Comparison of ENCODE assay signal across 25 cellular contexts in genomic region chr7:108533712-108534111, GRCh38. TPM values are rescaled to one million over a fixed set of nuclear protein-coding genes. Genes with fewer than 3 reads are reported as not detected.
DNase-seq lines count a peak whose midpoint lies in the region; ATAC-seq, FAIRE-seq and TF ChIP-seq lines count a peak whose summit lies in the region.
"Had no signal": no experiment of that assay in that cellular context is flagged by ENCODE, and none has a peak within 500 bp of the region (broad histone marks: within the 10 kb centered on the region; RNA-seq: fewer than 3 reads in every experiment).

No MANE protein-coding gene starts in this region.

- POLR2A ChIA-PET in HepG2 (lab: Yijun Ruan, JAX) = no interaction called here

- no peaks in the 10 kb centered on the region for H3F3A ChIP-seq in SU-DHL-6 (ENCODE audit: insufficient read depth)

- no peak overlapping the region for H3K9ac ChIP-seq in HepG2 (ENCODE audit: insufficient read depth, low read depth, low read length)
- H3K9ac ChIP-seq in SU-DHL-6 (ENCODE audit: low read length) = no peak overlapping the region
- H3K9ac ChIP-seq: BLaER1 treated with 17β-estradiol and CSF1 and Interleukin-3, amounts not matched to agents 10 nM and 100 nM had no signal

- no peaks in the 10 kb centered on the region for H3K79me2 ChIP-seq in HepG2 (ENCODE audit: insufficient read depth, low read length)
- H3K79me2 ChIP-seq in SU-DHL-6 (ENCODE audit: insufficient read depth, low read length) = no peaks in the 10 kb centered on the region

- H3K4me3 Mint-ChIP-seq in osteocyte (ENCODE audit: unreplicated experiment) = no peak overlapping the region
- H3K4me3 Mint-ChIP-seq: B cell; CD4-positive, alpha-beta T cell; CD8-positive, alpha-beta T cell had no signal

- WGBS in HepG2 (ENCODE audit: low lambda C conversion rate) = 63% methylated on average over 3 of the region's 3 CpGs
- 91% methylated on average over 3 of the region's 3 CpGs for WGBS in right lobe of liver (ENCODE audit: insufficient coverage, low coverage, low lambda C conversion rate, missing lambda C conversion rate)

- H3K27me3 ChIP-seq in HepG2 (ENCODE audit: control insufficient read depth in 1 of 2, insufficient read depth in 2 of 2, low read length in 2 of 2) (no peaks in the 10 kb centered on the region; a peak in 1 of 5 replicates), right lobe of liver (no peaks in the 10 kb centered on the region), SU-DHL-6 (ENCODE audit: low read length) (no peaks in the 10 kb centered on the region)
- H3K27me3 ChIP-seq: BLaER1 treated with 17β-estradiol and CSF1 and Interleukin-3, amounts not matched to agents 10 nM and 100 nM had no signal

- H3K9me3 ChIP-seq in HepG2 (ENCODE audit: low read length) (no peaks in the 10 kb centered on the region), right lobe of liver (no peaks in the 10 kb centered on the region), SU-DHL-6 (ENCODE audit: insufficient read depth, low read length) (no peaks in the 10 kb centered on the region)
- H3K9me3 ChIP-seq: A549 had no signal

- no peaks in the 10 kb centered on the region for H3K36me3 Mint-ChIP-seq in osteocyte (ENCODE audit: unreplicated experiment)
- H3K36me3 Mint-ChIP-seq: CD8-positive, alpha-beta T cell had no signal

- H3K27ac Mint-ChIP-seq in osteocyte (ENCODE audit: unreplicated experiment) = no peak overlapping the region
- H3K27ac Mint-ChIP-seq: B cell; CD4-positive, alpha-beta T cell; CD8-positive, alpha-beta T cell had no signal

- no peak for TF ChIP-seq EP300 in HepG2 (IDR thresholded peaks at IDR 0.05; ENCODE audit: low read depth in 2 of 2, low read length in 2 of 2)
- no peak for TF ChIP-seq EP300 in HepG2 (CRISPR knock-in tag; IDR thresholded peaks at IDR 0.05; ENCODE audit: borderline replicate concordance)

- H3K36me3 ChIP-seq in HepG2 (replicated peaks in 1 of 2; ENCODE audit: control insufficient read depth in 1 of 2, insufficient read depth in 2 of 2, low read length in 2 of 2) (no peaks in the 10 kb centered on the region), right lobe of liver (no peaks in the 10 kb centered on the region), SU-DHL-6 (ENCODE audit: low read length) (no peaks in the 10 kb centered on the region)
- H3K36me3 ChIP-seq: BLaER1 treated with 17β-estradiol and CSF1 and Interleukin-3, amounts not matched to agents 10 nM and 100 nM had no signal

- no peak overlapping the region for H2AFZ ChIP-seq in HepG2 (ENCODE audit: low read length)
- H2AFZ ChIP-seq in SU-DHL-6 (ENCODE audit: low read depth, low read length, severe bottlenecking) = no peak overlapping the region

- H3K4me3 ChIP-seq in HepG2 (replicated peaks in 1 of 3; ENCODE audit: insufficient read depth in 1 of 3, low read depth in 2 of 3, low read length in 3 of 3) (no peak overlapping the region), right lobe of liver (no peak overlapping the region), SU-DHL-6 (ENCODE audit: insufficient read depth, low read length, poor library complexity, severe bottlenecking) (no peak overlapping the region)
- H3K4me3 ChIP-seq: A549; BLaER1 treated with 17β-estradiol and CSF1 and Interleukin-3, amounts not matched to agents 10 nM and 100 nM; GM12878 had no signal

- in situ Hi-C loops in HepG2 (cut with HindIII; ENCODE audit: extremely low pct_ligation_motif_present, low pct_unique_long_range_greater_than_20kb) = no loop called here

- H3K4me1 Mint-ChIP-seq in osteocyte (ENCODE audit: unreplicated experiment) = no peaks in the 10 kb centered on the region

- intact Hi-C loops in HepG2 (cut with micrococcal nuclease; ENCODE audit: unreplicated experiment) (no loop called here), right lobe of liver (cut with DNase I) (no loop called here)

- H3K4me1 ChIP-seq in HepG2 (ENCODE audit: insufficient read depth, low read length) (no peaks in the 10 kb centered on the region), right lobe of liver (peaks cover 0 to 6% (median 0%) of the 10 kb centered on the region in 4 donors)
- H3K4me1 ChIP-seq: A549 had no signal

- H3K4me2 ChIP-seq in HepG2 (ENCODE audit: low read depth, low read length) (no peak overlapping the region), SU-DHL-6 (ENCODE audit: low read depth, low read length, poor library complexity, severe bottlenecking) (peak overlapping the region; percentile 58)
- H3K4me2 ChIP-seq: A549; BLaER1 treated with 17β-estradiol and CSF1 and Interleukin-3, amounts not matched to agents 10 nM and 100 nM had no signal

- CTCF ChIA-PET in HepG2 (lab: Yijun Ruan, JAX; ENCODE audit: low intra/inter-chr PET ratio, low total read pairs) = no interaction called here

- no peak for TF ChIP-seq RAD21 in HepG2 (CRISPR knock-in tag; IDR thresholded peaks at IDR 0.05)

- peaks cover 7% of the 10 kb centered on the region for H3K27me3 Mint-ChIP-seq in osteocyte (ENCODE audit: unreplicated experiment)
- H3K27me3 Mint-ChIP-seq: B cell had no signal

- ATAC-seq in HepG2 (no peak), right lobe of liver (no peak), GM18909 (IDR thresholded peaks at IDR 0.05; ENCODE audit: poor library complexity, unreplicated experiment) (no peak)
- ATAC-seq: A549; CD8-positive, alpha-beta T cell; GM12878 had no signal

- H4K20me1 ChIP-seq in HepG2 (ENCODE audit: insufficient read depth, low read length) (no peaks in the 10 kb centered on the region), SU-DHL-6 (ENCODE audit: low read depth, low read length) (no peaks in the 10 kb centered on the region)
- H4K20me1 ChIP-seq: BLaER1 treated with 17β-estradiol and CSF1 and Interleukin-3, amounts not matched to agents 10 nM and 100 nM had no signal

- H3K9me3 Mint-ChIP-seq in osteocyte (ENCODE audit: unreplicated experiment) = no peaks in the 10 kb centered on the region
- H3K9me3 Mint-ChIP-seq: CD4-positive, alpha-beta T cell; CD8-positive, alpha-beta T cell had no signal

- DNase-seq in HepG2 (ENCODE audit: low spot score) (no peak), right lobe of liver (no peak), osteocyte (ENCODE audit: extremely low spot score, unreplicated experiment) (no peak)
- DNase-seq: AML-193; CD4-positive, alpha-beta T cell; CD8-positive, alpha-beta T cell; COR-L47; DMS 273 treated with DMSO at 0.1 percent for 48 hours; DMS153; DMS53; DMS79; DND-41; EL; GDM1 had no signal

- no peak for FAIRE-seq in HepG2 (lab: Jason Lieb, UNC)
- FAIRE-seq: A549, GM12878, GM12892, GM18507, GM19239 had no signal

- H3K9me2 ChIP-seq in SU-DHL-6 (replicated peaks; ENCODE audit: insufficient read depth, low read length) = no peaks in the 10 kb centered on the region

- TF ChIP-seq CTCF in HepG2 (CRISPR knock-in tag; IDR thresholded peaks at IDR 0.05) (no peak), right lobe of liver (IDR thresholded peaks at IDR 0.05) (no peak), SU-DHL-6 (IDR thresholded peaks at IDR 0.05; ENCODE audit: insufficient read depth, low read length, poor library complexity, severe bottlenecking) (no peak), osteocyte (IDR thresholded peaks at IDR 0.05) (no peak)

- no TSS peak for BruUV-seq in HepG2 (replicated peaks; lab: Mats Ljungman, UMichigan)

- H3K27ac ChIP-seq in HepG2 (ENCODE audit: extremely low read length, insufficient read depth, low read length) (no peak overlapping the region), right lobe of liver (no peak overlapping the region), SU-DHL-6 (ENCODE audit: low read depth, low read length) (no peak overlapping the region)
- H3K27ac ChIP-seq: 22Rv1; A549; BLaER1 treated with 17β-estradiol and CSF1 and Interleukin-3, amounts not matched to agents 10 nM and 100 nM; C4-2B had no signal

- TF ChIP-seq POLR2A in HepG2 (IDR thresholded peaks at IDR 0.05; ENCODE audit: insufficient read depth in 1 of 2, low read depth in 2 of 2, low read length in 2 of 2) (no peak), right lobe of liver (IDR thresholded peaks at IDR 0.05) (no peak)

RNA-seq across cellular contexts. Expression of gene PNPLA8, which starts 7.8 kb away (rescaled TPM):
- total RNA-seq in HepG2 (2016; rRNA removed; fragmentation: Illumina TruSeq; extraction: Trizol) (11.4 and 15.6 TPM in 2 replicates), right lobe of liver (10 to 100 TPM; 13.7 to 25.6 (median 17.0) TPM), osteocyte (27.1 and 29.5 TPM in 2 replicates)
- total RNA-seq in HepG2 (2016; cell fraction: cytosol; rRNA removed; fragmentation: Illumina TruSeq; extraction: Trizol; ENCODE audit: low read depth) = 1.6 and 1.8 TPM in 2 replicates
- total RNA-seq in HepG2 (2016; cell fraction: insoluble cytoplasmic fraction; rRNA removed; fragmentation: Illumina TruSeq; extraction: Trizol) = 11.9 and 16.0 TPM in 2 replicates
- total RNA-seq in HepG2 (2016; cell fraction: membrane; rRNA removed; fragmentation: Illumina TruSeq; extraction: Trizol) = 4.4 and 5.3 TPM in 2 replicates
- 13.1 and 14.2 TPM in 2 replicates for total RNA-seq in HepG2 (2016; cell fraction: nucleus; rRNA removed; fragmentation: Illumina TruSeq; extraction: Trizol)
- polyA plus RNA-seq in HepG2 (2011; rRNA removed) = 5.4 and 6.3 TPM in 2 replicates
- 2.3 and 4.8 TPM in 2 replicates for polyA plus RNA-seq in HepG2 (2011; cell fraction: cytosol; rRNA removed)
- 2.2 and 2.9 TPM in 2 replicates for polyA plus RNA-seq in HepG2 (2011; cell fraction: nucleus; rRNA removed)
- polyA plus RNA-seq in HepG2 (2012) = 8.4 and 10.4 TPM in 2 replicates
- 0.59 and 0.73 TPM in 2 replicates for polyA plus RNA-seq in HepG2 (2016; cell fraction: cytosol; fragmentation: Illumina TruSeq; extraction: Trizol; ENCODE audit: low read depth)
- polyA plus RNA-seq in HepG2 (2016; cell fraction: insoluble cytoplasmic fraction; fragmentation: Illumina TruSeq; extraction: Trizol; ENCODE audit: low read depth) = 9.3 and 13.2 TPM in 2 replicates
- polyA plus RNA-seq in HepG2 (2016; cell fraction: membrane; fragmentation: Illumina TruSeq; extraction: Trizol; ENCODE audit: low read depth) = 1.6 and 1.7 TPM in 2 replicates
- 8.2 and 8.3 TPM in 2 replicates for polyA plus RNA-seq in HepG2 (2016; cell fraction: nucleus; fragmentation: Illumina TruSeq; extraction: Trizol; ENCODE audit: insufficient read depth, low read depth)
- 3.1 and 5.7 TPM in 2 replicates for polyA minus RNA-seq in HepG2 (2011; rRNA and poly(A)+ RNA removed; ENCODE audit: low replicate concordance)
- polyA minus RNA-seq in HepG2 (2011; cell fraction: cytosol; rRNA and poly(A)+ RNA removed) = 12.7 and 15.6 TPM in 2 replicates
- 21.5 and 29.8 TPM in 2 replicates for polyA minus RNA-seq in HepG2 (2011; cell fraction: nucleus; rRNA and poly(A)+ RNA removed)

RNA-seq across cellular contexts. Expression of gene THAP5, which starts 35.8 kb away (rescaled TPM):
- 11.8 and 17.1 TPM in 2 replicates for total RNA-seq in HepG2 (2016; rRNA removed; fragmentation: Illumina TruSeq; extraction: Trizol)
- total RNA-seq in HepG2 (2016; cell fraction: cytosol; rRNA removed; fragmentation: Illumina TruSeq; extraction: Trizol; ENCODE audit: low read depth) = 2.3 and 3.3 TPM in 2 replicates
- total RNA-seq in HepG2 (2016; cell fraction: insoluble cytoplasmic fraction; rRNA removed; fragmentation: Illumina TruSeq; extraction: Trizol) = 13.4 and 15.6 TPM in 2 replicates
- total RNA-seq in HepG2 (2016; cell fraction: membrane; rRNA removed; fragmentation: Illumina TruSeq; extraction: Trizol) = 8.5 and 9.8 TPM in 2 replicates
- 11.3 and 11.5 TPM in 2 replicates for total RNA-seq in HepG2 (2016; cell fraction: nucleus; rRNA removed; fragmentation: Illumina TruSeq; extraction: Trizol)
- polyA plus RNA-seq in HepG2 (2011; rRNA removed) = 3.6 and 4.0 TPM in 2 replicates
- polyA plus RNA-seq in HepG2 (2011; cell fraction: cytosol; rRNA removed) = 1.6 and 2.6 TPM in 2 replicates
- polyA plus RNA-seq in HepG2 (2011; cell fraction: nucleus; rRNA removed) = 2.3 and 3.3 TPM in 2 replicates
- polyA plus RNA-seq in HepG2 (2012) = 8.4 and 11.4 TPM in 2 replicates
- polyA plus RNA-seq in HepG2 (2016; cell fraction: cytosol; fragmentation: Illumina TruSeq; extraction: Trizol; ENCODE audit: low read depth) = 0.82 and 0.87 TPM in 2 replicates
- 11.4 and 12.0 TPM in 2 replicates for polyA plus RNA-seq in HepG2 (2016; cell fraction: insoluble cytoplasmic fraction; fragmentation: Illumina TruSeq; extraction: Trizol; ENCODE audit: low read depth)
- 2.6 and 3.3 TPM in 2 replicates for polyA plus RNA-seq in HepG2 (2016; cell fraction: membrane; fragmentation: Illumina TruSeq; extraction: Trizol; ENCODE audit: low read depth)
- 15.3 and 16.7 TPM in 2 replicates for polyA plus RNA-seq in HepG2 (2016; cell fraction: nucleus; fragmentation: Illumina TruSeq; extraction: Trizol; ENCODE audit: insufficient read depth, low read depth)
- 2.7 and 5.9 TPM in 2 replicates for polyA minus RNA-seq in HepG2 (2011; rRNA and poly(A)+ RNA removed; ENCODE audit: low replicate concordance)
- polyA minus RNA-seq in HepG2 (2011; cell fraction: cytosol; rRNA and poly(A)+ RNA removed) = 9.6 and 10.0 TPM in 2 replicates
- 13.3 and 18.8 TPM in 2 replicates for polyA minus RNA-seq in HepG2 (2011; cell fraction: nucleus; rRNA and poly(A)+ RNA removed)
- total RNA-seq in right lobe of liver = 10 to 100 TPM; 15.5 to 17.9 (median 17.3) TPM
- total RNA-seq in osteocyte = 26.8 and 29.8 TPM in 2 replicates

RNA-seq across cellular contexts. Expression of gene DNAJB9, which starts 36.0 kb away (rescaled TPM):
- total RNA-seq in HepG2 (2016; rRNA removed; fragmentation: Illumina TruSeq; extraction: Trizol) = 10.8 and 16.4 TPM in 2 replicates
- 5.9 and 6.5 TPM in 2 replicates for total RNA-seq in HepG2 (2016; cell fraction: cytosol; rRNA removed; fragmentation: Illumina TruSeq; extraction: Trizol; ENCODE audit: low read depth)
- 11.3 and 17.2 TPM in 2 replicates for total RNA-seq in HepG2 (2016; cell fraction: insoluble cytoplasmic fraction; rRNA removed; fragmentation: Illumina TruSeq; extraction: Trizol)
- total RNA-seq in HepG2 (2016; cell fraction: membrane; rRNA removed; fragmentation: Illumina TruSeq; extraction: Trizol) = 10.2 and 12.4 TPM in 2 replicates
- total RNA-seq in HepG2 (2016; cell fraction: nucleus; rRNA removed; fragmentation: Illumina TruSeq; extraction: Trizol) = 24.4 and 26.7 TPM in 2 replicates
- 7.9 and 8.6 TPM in 2 replicates for polyA plus RNA-seq in HepG2 (2011; rRNA removed)
- 9.2 and 10.9 TPM in 2 replicates for polyA plus RNA-seq in HepG2 (2011; cell fraction: cytosol; rRNA removed)
- 2.9 and 3.2 TPM in 2 replicates for polyA plus RNA-seq in HepG2 (2011; cell fraction: nucleus; rRNA removed)
- polyA plus RNA-seq in HepG2 (2012) = 20.2 and 23.6 TPM in 2 replicates
- polyA plus RNA-seq in HepG2 (2016; cell fraction: cytosol; fragmentation: Illumina TruSeq; extraction: Trizol; ENCODE audit: low read depth) = 2.5 and 3.2 TPM in 2 replicates
- 12.3 and 12.5 TPM in 2 replicates for polyA plus RNA-seq in HepG2 (2016; cell fraction: insoluble cytoplasmic fraction; fragmentation: Illumina TruSeq; extraction: Trizol; ENCODE audit: low read depth)
- 5.3 and 5.6 TPM in 2 replicates for polyA plus RNA-seq in HepG2 (2016; cell fraction: membrane; fragmentation: Illumina TruSeq; extraction: Trizol; ENCODE audit: low read depth)
- polyA plus RNA-seq in HepG2 (2016; cell fraction: nucleus; fragmentation: Illumina TruSeq; extraction: Trizol; ENCODE audit: insufficient read depth, low read depth) = 27.1 and 27.6 TPM in 2 replicates
- 0.91 and 5.4 TPM in 2 replicates for polyA minus RNA-seq in HepG2 (2011; rRNA and poly(A)+ RNA removed; ENCODE audit: low replicate concordance)
- 8.0 and 11.0 TPM in 2 replicates for polyA minus RNA-seq in HepG2 (2011; cell fraction: cytosol; rRNA and poly(A)+ RNA removed)
- polyA minus RNA-seq in HepG2 (2011; cell fraction: nucleus; rRNA and poly(A)+ RNA removed) = 13.5 and 16.9 TPM in 2 replicates
- 10 to 100 TPM; 39.1 to 57.0 (median 53.4) TPM for total RNA-seq in right lobe of liver
- 20.5 and 23.3 TPM in 2 replicates for total RNA-seq in osteocyte
